ENCODE assay signal across 1 cellular context in the genomic region with DNA sequence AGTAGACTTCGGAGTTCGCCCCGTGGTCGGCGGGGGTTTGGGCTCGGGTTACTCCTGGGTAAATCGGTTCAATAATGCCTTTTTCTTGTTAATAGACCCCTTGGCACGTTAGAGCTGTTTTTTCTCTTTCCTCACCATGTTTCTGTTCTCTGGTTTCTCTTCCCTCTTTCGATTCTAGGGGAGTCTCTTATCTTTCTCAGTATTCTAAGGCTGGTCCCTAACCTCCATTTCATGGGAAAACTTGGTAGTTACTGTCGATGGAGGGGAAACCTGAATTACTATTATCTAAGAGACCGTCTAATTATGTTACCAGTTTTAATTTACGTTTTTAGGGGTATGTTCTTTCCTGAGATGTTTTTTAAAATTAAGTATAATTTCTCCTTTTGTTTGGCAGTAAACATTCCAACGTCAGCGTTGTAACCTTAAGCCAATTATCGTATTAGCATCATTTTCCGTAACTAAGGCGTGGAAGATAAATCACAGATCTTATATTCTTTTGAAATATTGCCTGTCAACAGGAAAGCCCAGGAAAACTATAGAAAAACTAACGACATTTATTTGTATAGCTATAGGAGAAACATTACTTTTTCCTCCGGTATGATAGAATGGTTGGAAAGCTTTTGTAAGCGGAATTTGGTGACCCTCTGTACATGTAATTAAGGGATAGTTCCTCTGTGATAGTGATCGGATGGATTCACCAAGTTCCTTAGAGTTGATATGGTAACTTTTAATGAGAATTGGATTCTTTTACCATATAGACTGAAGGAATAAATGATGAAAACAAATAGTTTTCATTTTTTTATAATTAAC.
TF ChIP-seq lines count a peak whose summit lies in the region.

No MANE protein-coding gene starts in this region.

TF ChIP-seq in IMR-90, 13 proteins besides CTCF, POLR2A, EP300 and RAD21:
- no peak for TF ChIP-seq RCOR1 (IDR thresholded peaks at IDR 0.05; ENCODE audit: insufficient replicate concordance, low read length)
- no peak for TF ChIP-seq CHD1 (IDR thresholded peaks at IDR 0.05; ENCODE audit: low read depth, low read length)
- no peak for TF ChIP-seq NFE2L2 (IDR thresholded peaks at IDR 0.05; ENCODE audit: low read depth, low read length)
- TF ChIP-seq FOS (IDR thresholded peaks at IDR 0.05; ENCODE audit: low read depth, low read length), result no peak
- TF ChIP-seq CEBPB (IDR thresholded peaks at IDR 0.05; ENCODE audit: low read depth, low read length), result no peak
- no peak for TF ChIP-seq MAFK (IDR thresholded peaks at IDR 0.05; ENCODE audit: low read depth, low read length)
- TF ChIP-seq, protein P1, sequence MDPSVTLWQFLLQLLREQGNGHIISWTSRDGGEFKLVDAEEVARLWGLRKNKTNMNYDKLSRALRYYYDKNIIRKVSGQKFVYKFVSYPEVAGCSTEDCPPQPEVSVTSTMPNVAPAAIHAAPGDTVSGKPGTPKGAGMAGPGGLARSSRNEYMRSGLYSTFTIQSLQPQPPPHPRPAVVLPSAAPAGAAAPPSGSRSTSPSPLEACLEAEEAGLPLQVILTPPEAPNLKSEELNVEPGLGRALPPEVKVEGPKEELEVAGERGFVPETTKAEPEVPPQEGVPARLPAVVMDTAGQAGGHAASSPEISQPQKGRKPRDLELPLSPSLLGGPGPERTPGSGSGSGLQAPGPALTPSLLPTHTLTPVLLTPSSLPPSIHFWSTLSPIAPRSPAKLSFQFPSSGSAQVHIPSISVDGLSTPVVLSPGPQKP (IDR thresholded peaks at IDR 0.05; ENCODE audit: borderline replicate concordance, low read depth, low read length), result no peak
- TF ChIP-seq MAZ (IDR thresholded peaks at IDR 0.05; ENCODE audit: borderline replicate concordance, low read depth, low read length), result no peak
- TF ChIP-seq MXI1 (IDR thresholded peaks at IDR 0.05; ENCODE audit: borderline replicate concordance, low read depth, low read length), result no peak
- TF ChIP-seq BHLHE40 (IDR thresholded peaks at IDR 0.05; ENCODE audit: low read depth, low read length), result no peak
- no peak for TF ChIP-seq SMC3 (IDR thresholded peaks at IDR 0.05; ENCODE audit: low read depth, low read length)
- no peak for TF ChIP-seq RFX5 (IDR thresholded peaks at IDR 0.05; ENCODE audit: low read depth, low read length)
